In genomic region chr1:8874230-8875201, GRCh38 we compare ENCODE assay signal across 8 cellular contexts. TPM values are rescaled to one million over a fixed set of nuclear protein-coding genes. Genes with fewer than 3 reads are reported as not detected.
DNase-seq lines count a peak whose midpoint lies in the region; ATAC-seq and TF ChIP-seq lines count a peak whose summit lies in the region.

No MANE protein-coding gene starts in this region.

- H3K27ac Mint-ChIP-seq in brain (peak overlapping the region; percentile 59 to 99 (median 97)), mesothelial cell of epicardium (peak overlapping the region; percentile 96)

- H3K27me3 Mint-ChIP-seq in brain (peaks cover 9% of the 10 kb centered on the region), mesothelial cell of epicardium (ENCODE audit: low read depth) (no peaks in the 10 kb centered on the region)

- H3K9me3 Mint-ChIP-seq in brain (peaks cover 0 to 14% (median 6%) of the 10 kb centered on the region in 5 experiments), mesothelial cell of epicardium (no peaks in the 10 kb centered on the region)

- no peak for TF ChIP-seq EP300 in Ishikawa (IDR thresholded peaks at IDR 0.05; ENCODE audit: borderline replicate concordance)

- no peak for TF ChIP-seq CTCF in AG10803 (conservative IDR thresholded peaks at IDR 0.05; ENCODE audit: low read length)
- TF ChIP-seq CTCF in brain (conservative IDR thresholded peaks at IDR 0.05) = no peak
- TF ChIP-seq CTCF in mesothelial cell of epicardium (IDR thresholded peaks at IDR 0.05; ENCODE audit: unreplicated experiment) = no peak

- no peak for DNase-seq in AG10803 (ENCODE audit: low read depth)
- DNase-seq in mesothelial cell of epicardium (ENCODE audit: low spot score in 2 of 2, unreplicated experiment in 2 of 2) = no peak
- no peak for DNase-seq in GOT3 (lab: John Stamatoyannopoulos, UW)
- no peak for DNase-seq in NK-92 (lab: John Stamatoyannopoulos, UW; ENCODE audit: unreplicated experiment)

- TF ChIP-seq RAD21 in Ishikawa (IDR thresholded peaks at IDR 0.05; ENCODE audit: low read depth) = no peak

- H3K4me3 Mint-ChIP-seq in brain (peak overlapping the region; percentile 96 to 98 (median 97)), mesothelial cell of epicardium (peak overlapping the region; percentile 92)

- peaks cover 74% of the 10 kb centered on the region for H3K4me1 Mint-ChIP-seq in brain
- H3K4me1 Mint-ChIP-seq in mesothelial cell of epicardium = peaks cover 53% of the 10 kb centered on the region

- peaks cover 84% of the 10 kb centered on the region for H3K36me3 Mint-ChIP-seq in brain
- H3K36me3 Mint-ChIP-seq in mesothelial cell of epicardium = peaks cover 34% of the 10 kb centered on the region

- ATAC-seq in HG02973 (IDR thresholded peaks at IDR 0.05; ENCODE audit: unreplicated experiment) = no peak
- no peak for ATAC-seq in activated CD4-positive, CD25-positive, alpha-beta regulatory T cell treated with anti-CD3 and anti-CD28 coated beads, Interleukin-2, amount 50 U/mL, for 24 hours

- peak overlapping the region; percentile 93 for H3K4me3 ChIP-seq in AG10803 (ENCODE audit: low read length)

TF ChIP-seq in Ishikawa, 13 proteins besides CTCF, POLR2A, EP300 and RAD21:
- TF ChIP-seq EGR1 (IDR thresholded peaks at IDR 0.05) = no peak
- no peak for TF ChIP-seq TEAD4 (IDR thresholded peaks at IDR 0.05)
- TF ChIP-seq NFIC (IDR thresholded peaks at IDR 0.05) = 0 out of 2 replicates have a peak, but pooled peaks have one; percentile 18

RNA-seq across cellular contexts. Expression of gene ENO1, which starts 4.0 kb away (rescaled TPM):
- polyA plus RNA-seq in brain (ENCODE audit: insufficient read depth, low read depth, low replicate concordance) = 1,172 TPM
- total RNA-seq in mesothelial cell of epicardium = 1,024 to 1,067 TPM (median 1,030 TPM) in 3 replicates

RNA-seq across cellular contexts. Expression of gene RERE, which starts 57.1 kb away (rescaled TPM):
- 103 TPM for polyA plus RNA-seq in brain (ENCODE audit: insufficient read depth, low read depth, low replicate concordance)
- total RNA-seq in mesothelial cell of epicardium = 177 to 187 TPM (median 187 TPM) in 3 replicates
